1 cellular context compared by ENCODE assay signal in genomic region chr14:76456200-76456599, GRCh38.
TF ChIP-seq lines count a peak whose summit lies in the region.

No MANE protein-coding gene starts in this region.

TF ChIP-seq in GM23338, 12 proteins besides CTCF, POLR2A, EP300 and RAD21 (continued from another document):
- no peak for TF ChIP-seq ZNF462 (CRISPR knock-in tag; IDR thresholded peaks at IDR 0.05)
- TF ChIP-seq EZH2 (IDR thresholded peaks at IDR 0.05; ENCODE audit: low read depth, unreplicated experiment) = no peak
- no peak for TF ChIP-seq POLR2AphosphoS5 (IDR thresholded peaks at IDR 0.05; ENCODE audit: low read depth)
- no peak for TF ChIP-seq EZH2phosphoT487 (IDR thresholded peaks at IDR 0.05; ENCODE audit: unreplicated experiment)
- TF ChIP-seq JUNB (IDR thresholded peaks at IDR 0.05; ENCODE audit: unreplicated experiment) = no peak
- TF ChIP-seq REST (IDR thresholded peaks at IDR 0.05; ENCODE audit: unreplicated experiment) = no peak
- no peak for TF ChIP-seq NANOG (IDR thresholded peaks at IDR 0.05; ENCODE audit: borderline replicate concordance)
